Comparison of ENCODE assay signal across 16 cellular contexts in the genomic region with DNA sequence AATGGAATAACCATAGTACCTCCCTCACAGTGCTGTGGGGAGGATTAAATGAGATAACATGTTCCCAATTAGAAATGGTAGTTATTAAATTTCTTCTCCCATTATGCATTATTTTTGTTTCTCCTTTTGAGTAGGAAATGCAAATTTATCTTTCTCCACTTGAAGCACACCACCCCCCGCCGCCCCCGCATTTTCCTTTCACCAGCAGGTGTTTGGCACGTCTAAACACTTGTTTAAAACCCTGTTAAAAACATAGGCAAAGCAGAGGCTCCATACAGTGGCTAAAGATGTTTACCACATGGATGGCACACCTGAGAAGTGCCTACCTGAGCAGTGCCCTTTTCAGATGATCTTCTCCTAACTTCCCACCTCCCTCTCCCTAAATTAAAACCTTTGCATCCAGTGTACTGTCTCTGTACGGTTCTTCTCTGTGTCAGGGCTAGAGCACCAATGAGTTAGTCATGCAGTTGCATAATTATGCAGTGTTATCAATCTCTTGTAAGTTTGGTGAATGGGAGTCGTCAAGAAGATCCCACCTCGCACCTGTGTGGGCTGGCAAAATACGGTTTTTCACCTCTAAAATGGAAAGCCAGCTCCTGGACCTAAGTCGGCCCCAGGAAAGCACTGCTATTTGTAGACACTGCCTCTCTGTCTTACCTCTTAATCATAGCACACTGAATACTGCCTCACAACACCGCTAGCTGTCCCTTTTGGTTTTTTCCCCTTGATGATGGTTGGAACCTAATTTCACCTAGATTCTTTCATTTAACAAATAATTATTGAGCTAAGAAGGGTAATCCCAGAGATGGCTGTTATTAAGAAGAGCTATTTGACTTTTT.
A peak's percentile ranks its signal among the peaks of the same experiment; 100 is the strongest.
DNase-seq lines count a peak whose midpoint lies in the region; ATAC-seq and TF ChIP-seq lines count a peak whose summit lies in the region.
"Had no signal": no experiment of that assay in that cellular context is flagged by ENCODE, and none has a peak within 500 bp of the region (broad histone marks: within the 10 kb centered on the region; RNA-seq: fewer than 3 reads in every experiment).

No MANE protein-coding gene starts in this region.

- H3K9me3 ChIP-seq in BE2C: no peaks in the 10 kb centered on the region
- H3K9me3 ChIP-seq: A549, esophagus squamous epithelium, SK-N-SH, stomach had no signal

- no peaks in the 10 kb centered on the region for H3K36me3 Mint-ChIP-seq in activated T-cell treated with anti-CD3 and anti-CD28 coated beads, Interleukin-2, amount 50 U/mL, for 4 hours (ENCODE audit: insufficient read depth)

- no peak for DNase-seq in activated CD4-positive, CD25-positive, alpha-beta regulatory T cell (lab: John Stamatoyannopoulos, UW)
- peak; percentile 10 for DNase-seq in activated T-cell treated with anti-CD3 and anti-CD28 coated beads, Interleukin-2, amount 50 U/mL, for 4 hours
- DNase-seq in stimulated activated CD4-positive, alpha-beta T cell treated with anti-CD3 and anti-CD28 coated beads, Interleukin-4, amount 100 ng/mL, for 1 hour: peak; percentile 40
- no peak for DNase-seq in NCI-H128 (lab: John Stamatoyannopoulos, UW; ENCODE audit: unreplicated experiment)
- no peak for DNase-seq in NCI-H146 treated with DMSO at 0.1 percent for 48 hours (lab: John Stamatoyannopoulos, UW; ENCODE audit: unreplicated experiment)
- DNase-seq in BE2C: no peak
- DNase-seq: central memory CD4-positive, alpha-beta T cell; EL; esophagus squamous epithelium; HCEC 1CT; NCI-H524 treated with DMSO at 0.1 percent for 48 hours; SK-N-SH; stomach had no signal

- H3K9me3 Mint-ChIP-seq in activated T-cell treated with anti-CD3 and anti-CD28 coated beads, Interleukin-2, amount 50 U/mL, for 4 hours: no peaks in the 10 kb centered on the region

- no peaks in the 10 kb centered on the region for H3K36me3 ChIP-seq in BE2C
- H3K36me3 ChIP-seq: esophagus squamous epithelium, stomach had no signal

- TF ChIP-seq CTCF in BE2C (IDR thresholded peaks at IDR 0.05; ENCODE audit: low read depth, low read length): no peak

- H3K4me3 Mint-ChIP-seq in activated T-cell treated with anti-CD3 and anti-CD28 coated beads, Interleukin-2, amount 50 U/mL, for 4 hours: peak overlapping the region; percentile 26

- H3K27me3 ChIP-seq in BE2C: no peaks in the 10 kb centered on the region
- H3K27me3 ChIP-seq: esophagus squamous epithelium, stomach had no signal

- no peak overlapping the region for H3K4me3 ChIP-seq in BE2C (ENCODE audit: low read depth, low read length)
- H3K4me3 ChIP-seq: A549, esophagus squamous epithelium, stomach had no signal

- H3K4me1 Mint-ChIP-seq in activated T-cell treated with anti-CD3 and anti-CD28 coated beads, Interleukin-2, amount 50 U/mL, for 4 hours (ENCODE audit: low read depth): peaks cover 44% of the 10 kb centered on the region

- no peaks in the 10 kb centered on the region for H3K4me1 ChIP-seq in BE2C
- H3K4me1 ChIP-seq: A549, esophagus squamous epithelium, stomach had no signal

- no peaks in the 10 kb centered on the region for H3K27me3 Mint-ChIP-seq in activated T-cell treated with anti-CD3 and anti-CD28 coated beads, Interleukin-2, amount 50 U/mL, for 4 hours (ENCODE audit: low read depth)

- peak; percentile 60 to 64 for ATAC-seq in activated CD4-positive, CD25-positive, alpha-beta regulatory T cell treated with anti-CD3 and anti-CD28 coated beads, Interleukin-2, amount 50 U/mL, for 24 hours
- ATAC-seq in HG02884 (IDR thresholded peaks at IDR 0.05; ENCODE audit: unreplicated experiment): peak; percentile 31
- ATAC-seq in activated T-cell treated with anti-CD3 and anti-CD28 coated beads, Interleukin-2, amount 50 U/mL, for 4 hours: peak; percentile 71 to 87
- ATAC-seq: A549 had no signal

Comparison
In these comparisons a context has a peak if more than half of its experiments do, and no peak if none do; other contexts are left out.
1. DNase-seq: peak in activated T-cell treated with anti-CD3 and anti-CD28 coated beads, Interleukin-2, amount 50 U/mL, for 4 hours (single experiment) and stimulated activated CD4-positive, alpha-beta T cell treated with anti-CD3 and anti-CD28 coated beads, Interleukin-4, amount 100 ng/mL, for 1 hour (single experiment); none in activated CD4-positive, CD25-positive, alpha-beta regulatory T cell (0 of 4), NCI-H128 (single experiment), NCI-H146 treated with DMSO at 0.1 percent for 48 hours (single experiment) and BE2C (single experiment).
2. Peak in every context shown above with its lines, with median percentiles within 50 percentile points of each other: ATAC-seq.